7 cellular contexts compared by ENCODE assay signal in genomic region chr3:188749010-188749617, GRCh38.
DNase-seq lines count a peak whose midpoint lies in the region; FAIRE-seq lines count a peak whose summit lies in the region.

No MANE protein-coding gene starts in this region.

- peak; percentile 85 for FAIRE-seq in GM19239 (lab: Jason Lieb, UNC)

- DNase-seq in GM19239 (ENCODE audit: insufficient read length, low spot score): no peak
- DNase-seq in NCI-H69 (lab: John Stamatoyannopoulos, UW): peak; percentile 49
- peak; percentile 7 for DNase-seq in activated T-helper 1 cell treated with Interleukin-2 at 50 U/mL for 16 hours (ENCODE audit: low read depth)
- DNase-seq in iris pigment epithelial cell (ENCODE audit: low read depth): peak; percentile 12
- peak; percentile 11 for DNase-seq in stimulated activated CD8-positive, alpha-beta memory T cell treated with anti-CD3 and anti-CD28 coated beads, Interleukin-7, amount 100 ng/mL, for 24 hours (ENCODE audit: low read depth)
- no peak for DNase-seq in cerebellar nuclear complex (lab: John Stamatoyannopoulos, UW)
- no peak for DNase-seq in HPDE6-E6E7 (ENCODE audit: extremely low spot score)

Comparison
In these comparisons a context has a peak if more than half of its experiments do, and no peak if none do; other contexts are left out.
1. DNase-seq: peak in NCI-H69 (single experiment), activated T-helper 1 cell treated with Interleukin-2 at 50 U/mL for 16 hours (single experiment), iris pigment epithelial cell (single experiment) and stimulated activated CD8-positive, alpha-beta memory T cell treated with anti-CD3 and anti-CD28 coated beads, Interleukin-7, amount 100 ng/mL, for 24 hours (single experiment); none in GM19239 (single experiment), cerebellar nuclear complex (0 of 2) and HPDE6-E6E7 (single experiment).